In the genomic region with DNA sequence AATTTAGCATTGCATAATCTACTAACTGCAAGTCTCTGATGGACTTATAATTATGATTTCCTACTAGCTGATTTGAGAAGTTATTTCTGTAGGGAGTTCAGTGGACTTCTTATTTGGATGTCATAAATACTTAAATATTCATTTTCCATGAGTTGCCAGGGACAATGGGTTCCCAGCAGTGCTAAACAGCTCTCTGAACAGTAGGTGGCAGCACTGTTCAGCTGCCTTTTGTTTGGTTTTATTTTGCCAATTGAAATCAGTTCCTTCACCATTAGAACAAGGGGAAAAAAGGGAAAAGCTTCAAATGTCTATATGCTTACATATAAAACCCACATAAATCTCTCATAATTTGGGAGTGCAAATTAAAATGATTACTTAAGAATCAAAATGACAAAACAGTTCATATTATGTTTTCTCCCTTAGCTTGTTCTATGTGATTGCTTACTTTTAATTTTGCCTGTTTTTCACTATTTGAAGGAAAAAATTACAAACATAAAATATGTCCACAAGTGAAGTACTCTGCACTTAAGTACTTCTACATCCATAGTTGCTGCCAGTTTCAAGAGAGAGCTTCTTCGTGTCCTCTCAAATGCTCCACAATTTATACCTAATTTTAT, we compare ENCODE assay signal across 9 cellular contexts.
DNase-seq lines count a peak whose midpoint lies in the region; ATAC-seq and TF ChIP-seq lines count a peak whose summit lies in the region.
"Had no signal": no experiment of that assay in that cellular context is flagged by ENCODE, and none has a peak within 500 bp of the region (broad histone marks: within the 10 kb centered on the region; RNA-seq: fewer than 3 reads in every experiment).

No MANE protein-coding gene starts in this region.

- H3K27ac ChIP-seq in OCI-LY7 (ENCODE audit: low read depth, low read length, poor library complexity, severe bottlenecking) (no peak overlapping the region), liver (ENCODE audit: low read depth in 1 of 2, low read length in 2 of 2) (no peak overlapping the region)
- H3K27ac ChIP-seq: BLaER1 treated with 17β-estradiol and CSF1 and Interleukin-3, amounts not matched to agents 10 nM and 100 nM had no signal

- peaks cover 0 to 3% (median 0%) of the 10 kb centered on the region in 4 donors for H3K27me3 ChIP-seq in liver (ENCODE audit: control insufficient read depth in 4 of 4, insufficient read depth in 4 of 4, low read length in 3 of 4)
- H3K27me3 ChIP-seq: BLaER1 treated with 17β-estradiol and CSF1 and Interleukin-3, amounts not matched to agents 10 nM and 100 nM had no signal

- peak; percentile 12 for DNase-seq in DMS79 treated with DMSO at 0.1 percent for 48 hours (lab: John Stamatoyannopoulos, UW)
- no peak for DNase-seq in DMS79 (lab: John Stamatoyannopoulos, UW)
- DNase-seq in HK-2 (ENCODE audit: unreplicated experiment): peak; percentile 22
- peak; percentile 55 for DNase-seq in OCI-LY7 (ENCODE audit: low spot score)
- peak; percentile 66 for DNase-seq in choroid plexus epithelial cell (ENCODE audit: low read depth)

- no peaks in the 10 kb centered on the region for H3K79me2 ChIP-seq in OCI-LY7 (ENCODE audit: insufficient read depth, low read depth, low read length)

- H3K9me3 ChIP-seq in OCI-LY7 (ENCODE audit: low read length): no peaks in the 10 kb centered on the region
- no peaks in the 10 kb centered on the region for H3K9me3 ChIP-seq in liver (ENCODE audit: control insufficient read depth in 4 of 4, low read length in 3 of 4)
- H3K9me3 ChIP-seq: BLaER1 treated with 17β-estradiol and CSF1 and Interleukin-3, amounts not matched to agents 10 nM and 100 nM had no signal

- no peaks in the 10 kb centered on the region for H3K4me1 ChIP-seq in OCI-LY7 (ENCODE audit: insufficient read depth, low read length, poor library complexity, severe bottlenecking)
- H3K4me1 ChIP-seq in liver (ENCODE audit: control insufficient read depth in 4 of 4, insufficient read depth in 4 of 4, low read length in 3 of 4): no peaks in the 10 kb centered on the region

- TF ChIP-seq CTCF in OCI-LY7 (conservative IDR thresholded peaks at IDR 0.05; ENCODE audit: low read length): peak; percentile 98
- peak; percentile 96 for TF ChIP-seq CTCF in choroid plexus epithelial cell (conservative IDR thresholded peaks at IDR 0.05; ENCODE audit: low read depth, low read length)
- peak; percentile 75 for TF ChIP-seq CTCF in liver (IDR thresholded peaks at IDR 0.05; ENCODE audit: low read depth, low read length, missing input control)

- no peaks in the 10 kb centered on the region for H3K9me2 ChIP-seq in OCI-LY7 (ENCODE audit: insufficient read depth, low read length)

- intact Hi-C loops in OCI-LY7 (cut with micrococcal nuclease; ENCODE audit: unreplicated experiment): no loop called here

- CTCF ChIA-PET in OCI-LY7 (lab: Charles Lee; ENCODE audit: unreplicated experiment): no interaction called here

- H3K4me2 ChIP-seq in OCI-LY7 (ENCODE audit: low read length): no peak overlapping the region
- H3K4me2 ChIP-seq: BLaER1 treated with 17β-estradiol and CSF1 and Interleukin-3, amounts not matched to agents 10 nM and 100 nM had no signal

- TF ChIP-seq RAD21 in liver (IDR thresholded peaks at IDR 0.05): peak; percentile 61 to 77

- ATAC-seq in GM19463 (IDR thresholded peaks at IDR 0.05; ENCODE audit: unreplicated experiment) (peak; percentile 65), GM21737 (IDR thresholded peaks at IDR 0.05; ENCODE audit: unreplicated experiment) (no peak)

- whole genome bisulfite sequencing in liver: 94% methylated on average over 1 of the region's 1 CpG

- BruUV-seq in OCI-LY7 (replicated peaks; lab: Mats Ljungman, UMichigan): no TSS peak

- H3K36me3 ChIP-seq in OCI-LY7 (ENCODE audit: insufficient read depth, low read length) (no peaks in the 10 kb centered on the region), liver (ENCODE audit: control insufficient read depth in 4 of 4, insufficient read depth in 3 of 4, low read depth in 1 of 4, low read length in 3 of 4) (no peaks in the 10 kb centered on the region)
- H3K36me3 ChIP-seq: BLaER1 treated with 17β-estradiol and CSF1 and Interleukin-3, amounts not matched to agents 10 nM and 100 nM had no signal

- H3K4me3 ChIP-seq in OCI-LY7 (ENCODE audit: low read depth, low read length, poor library complexity, severe bottlenecking) (no peak overlapping the region), choroid plexus epithelial cell (ENCODE audit: low read depth, low read length) (no peak overlapping the region), liver (ENCODE audit: low read depth in 1 of 3, low read length in 3 of 3) (no peak overlapping the region)
- H3K4me3 ChIP-seq: BLaER1 treated with 17β-estradiol and CSF1 and Interleukin-3, amounts not matched to agents 10 nM and 100 nM had no signal

- POLR2A ChIA-PET in OCI-LY7 (lab: Charles Lee): interaction anchor here (0.6 kb wide), 1 partner anchor 43 kb away, joined by 3 read pairs; no protein-coding TSS in a partner anchor

- H4K20me1 ChIP-seq in OCI-LY7 (ENCODE audit: insufficient read depth, low read length): no peaks in the 10 kb centered on the region
- H4K20me1 ChIP-seq: BLaER1 treated with 17β-estradiol and CSF1 and Interleukin-3, amounts not matched to agents 10 nM and 100 nM had no signal

- no peak overlapping the region for H3K9ac ChIP-seq in liver (ENCODE audit: low read depth in 1 of 2, low read length in 2 of 2)
- H3K9ac ChIP-seq: BLaER1 treated with 17β-estradiol and CSF1 and Interleukin-3, amounts not matched to agents 10 nM and 100 nM had no signal

- H2AFZ ChIP-seq in OCI-LY7 (ENCODE audit: low read length): no peak overlapping the region

TF ChIP-seq in liver, 16 proteins besides CTCF, POLR2A, EP300 and RAD21:
- no peak for TF ChIP-seq SP1 (IDR thresholded peaks at IDR 0.05)
- TF ChIP-seq FOXA2 (IDR thresholded peaks at IDR 0.05): no peak
- TF ChIP-seq YY1 (IDR thresholded peaks at IDR 0.05): no peak
- TF ChIP-seq ZBTB33 (IDR thresholded peaks at IDR 0.05): no peak
- TF ChIP-seq, protein P1, sequence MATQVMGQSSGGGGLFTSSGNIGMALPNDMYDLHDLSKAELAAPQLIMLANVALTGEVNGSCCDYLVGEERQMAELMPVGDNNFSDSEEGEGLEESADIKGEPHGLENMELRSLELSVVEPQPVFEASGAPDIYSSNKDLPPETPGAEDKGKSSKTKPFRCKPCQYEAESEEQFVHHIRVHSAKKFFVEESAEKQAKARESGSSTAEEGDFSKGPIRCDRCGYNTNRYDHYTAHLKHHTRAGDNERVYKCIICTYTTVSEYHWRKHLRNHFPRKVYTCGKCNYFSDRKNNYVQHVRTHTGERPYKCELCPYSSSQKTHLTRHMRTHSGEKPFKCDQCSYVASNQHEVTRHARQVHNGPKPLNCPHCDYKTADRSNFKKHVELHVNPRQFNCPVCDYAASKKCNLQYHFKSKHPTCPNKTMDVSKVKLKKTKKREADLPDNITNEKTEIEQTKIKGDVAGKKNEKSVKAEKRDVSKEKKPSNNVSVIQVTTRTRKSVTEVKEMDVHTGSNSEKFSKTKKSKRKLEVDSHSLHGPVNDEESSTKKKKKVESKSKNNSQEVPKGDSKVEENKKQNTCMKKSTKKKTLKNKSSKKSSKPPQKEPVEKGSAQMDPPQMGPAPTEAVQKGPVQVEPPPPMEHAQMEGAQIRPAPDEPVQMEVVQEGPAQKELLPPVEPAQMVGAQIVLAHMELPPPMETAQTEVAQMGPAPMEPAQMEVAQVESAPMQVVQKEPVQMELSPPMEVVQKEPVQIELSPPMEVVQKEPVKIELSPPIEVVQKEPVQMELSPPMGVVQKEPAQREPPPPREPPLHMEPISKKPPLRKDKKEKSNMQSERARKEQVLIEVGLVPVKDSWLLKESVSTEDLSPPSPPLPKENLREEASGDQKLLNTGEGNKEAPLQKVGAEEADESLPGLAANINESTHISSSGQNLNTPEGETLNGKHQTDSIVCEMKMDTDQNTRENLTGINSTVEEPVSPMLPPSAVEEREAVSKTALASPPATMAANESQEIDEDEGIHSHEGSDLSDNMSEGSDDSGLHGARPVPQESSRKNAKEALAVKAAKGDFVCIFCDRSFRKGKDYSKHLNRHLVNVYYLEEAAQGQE (IDR thresholded peaks at IDR 0.05): no peak
- no peak for TF ChIP-seq JUND (IDR thresholded peaks at IDR 0.05)
- TF ChIP-seq, protein P2, sequence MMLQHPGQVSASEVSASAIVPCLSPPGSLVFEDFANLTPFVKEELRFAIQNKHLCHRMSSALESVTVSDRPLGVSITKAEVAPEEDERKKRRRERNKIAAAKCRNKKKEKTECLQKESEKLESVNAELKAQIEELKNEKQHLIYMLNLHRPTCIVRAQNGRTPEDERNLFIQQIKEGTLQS (IDR thresholded peaks at IDR 0.05): no peak
- no peak for TF ChIP-seq HNF4G (IDR thresholded peaks at IDR 0.05)
- no peak for TF ChIP-seq EGR1 (IDR thresholded peaks at IDR 0.05; ENCODE audit: low read depth in 2 of 2)
- no peak for TF ChIP-seq MAX (IDR thresholded peaks at IDR 0.05)
